Comparison of ENCODE assay signal across 8 cellular contexts in genomic region chr10:132397671-132398565, GRCh38. TPM values are rescaled to one million over a fixed set of nuclear protein-coding genes. Genes with fewer than 3 reads are reported as not detected.
DNase-seq lines count a peak whose midpoint lies in the region; ATAC-seq, FAIRE-seq and TF ChIP-seq lines count a peak whose summit lies in the region.

No MANE protein-coding gene starts in this region.

- H3K27me3 ChIP-seq in CD4-positive, alpha-beta memory T cell (ENCODE audit: insufficient read depth, low read length) = no peaks in the 10 kb centered on the region
- H3K27me3 ChIP-seq in foreskin keratinocyte (no peaks in the 10 kb centered on the region), pancreas (no peaks in the 10 kb centered on the region)

- H3K9me3 Mint-ChIP-seq in CD4-positive, alpha-beta memory T cell = no peaks in the 10 kb centered on the region
- H3K9me3 Mint-ChIP-seq in activated T-helper 17 cell treated with anti-CD3 and anti-CD28 coated beads, Interleukin-2, amount 50 U/mL, for 72 hours = no peaks in the 10 kb centered on the region

- H3K4me3 ChIP-seq in CD4-positive, alpha-beta memory T cell (ENCODE audit: low read length in 2 of 2) = peak overlapping the region; percentile 28 to 69
- peak overlapping the region; percentile 59 to 80 (median 73) for H3K4me3 ChIP-seq in pancreas

- peak overlapping the region; percentile 52 for H3K27ac ChIP-seq in CD4-positive, alpha-beta memory T cell (ENCODE audit: low read depth, low read length)
- peak overlapping the region; percentile 67 for H3K27ac ChIP-seq in foreskin keratinocyte
- peak overlapping the region; percentile 93 to 95 (median 94) for H3K27ac ChIP-seq in pancreas

- peaks cover 0 to 2% of the 10 kb centered on the region in 2 donors for H3K36me3 Mint-ChIP-seq in CD4-positive, alpha-beta memory T cell
- no peaks in the 10 kb centered on the region for H3K36me3 Mint-ChIP-seq in activated T-helper 17 cell treated with anti-CD3 and anti-CD28 coated beads, Interleukin-2, amount 50 U/mL, for 72 hours (ENCODE audit: low read depth)

- no peak for FAIRE-seq in pancreas (lab: Jason Lieb, UNC)

- ATAC-seq in GM21717 (IDR thresholded peaks at IDR 0.05; ENCODE audit: unreplicated experiment) (peak; percentile 44), foreskin keratinocyte (peak; percentile 72), pancreas (peak; percentile 34 to 54 (median 46))
- peak; percentile 55 for ATAC-seq in activated T-helper 17 cell treated with anti-CD3 and anti-CD28 coated beads, Interleukin-2, amount 50 U/mL, for 72 hours (replicated peaks)

- WGBS in pancreas, 2 donors = 4 to 5% methylated on average over 39 to 40 of the region's 40 CpGs

- peak overlapping the region; percentile 76 to 96 (median 90) for H3K27ac Mint-ChIP-seq in CD4-positive, alpha-beta memory T cell
- no peak overlapping the region for H3K27ac Mint-ChIP-seq in activated T-helper 17 cell treated with anti-CD3 and anti-CD28 coated beads, Interleukin-2, amount 50 U/mL, for 72 hours

- H3K27me3 Mint-ChIP-seq in CD4-positive, alpha-beta memory T cell = no peaks in the 10 kb centered on the region
- no peaks in the 10 kb centered on the region for H3K27me3 Mint-ChIP-seq in activated T-helper 17 cell treated with anti-CD3 and anti-CD28 coated beads, Interleukin-2, amount 50 U/mL, for 72 hours

- peaks cover 6 to 30% (median 12%) of the 10 kb centered on the region in 4 donors for H3K4me1 Mint-ChIP-seq in CD4-positive, alpha-beta memory T cell
- H3K4me1 Mint-ChIP-seq in activated T-helper 17 cell treated with anti-CD3 and anti-CD28 coated beads, Interleukin-2, amount 50 U/mL, for 72 hours = no peaks in the 10 kb centered on the region

- H3K4me1 ChIP-seq in CD4-positive, alpha-beta memory T cell (ENCODE audit: insufficient read depth, low read length) = peaks cover 26% of the 10 kb centered on the region
- H3K4me1 ChIP-seq in foreskin keratinocyte = peaks cover 3% of the 10 kb centered on the region
- H3K4me1 ChIP-seq in pancreas = peaks cover 26 to 38% (median 31%) of the 10 kb centered on the region in 3 donors

- peak; percentile 20 to 66 (median 25) for DNase-seq in CD4-positive, alpha-beta memory T cell
- DNase-seq in NCI-H146 (lab: John Stamatoyannopoulos, UW) (peak; percentile 77), foreskin keratinocyte (peak; percentile 34 to 65), pancreas (peak; percentile 66 to 89 (median 76)), OCI-M2 (lab: John Stamatoyannopoulos, UW; ENCODE audit: unreplicated experiment) (no peak), SHP77 (lab: John Stamatoyannopoulos, UW) (no peak)

- intact Hi-C loops in CD4-positive, alpha-beta memory T cell (cut with micrococcal nuclease) = loop anchor here (1.0 kb wide), 1 partner anchor 139 kb away; the partner anchor contains the start of gene INPP5A
- intact Hi-C loops in pancreas (cut with DNase I) = no loop called here

- H3K36me3 ChIP-seq in CD4-positive, alpha-beta memory T cell (ENCODE audit: insufficient read depth, low read length) = no peaks in the 10 kb centered on the region
- no peaks in the 10 kb centered on the region for H3K36me3 ChIP-seq in pancreas

- CTCF ChIA-PET in CD4-positive, alpha-beta memory T cell (lab: Charles Lee; ENCODE audit: partially characterized antibody) = interaction anchor here (0.6 to 1.4 kb wide), 6 partner anchors 10 to 54 kb away, joined by 3 to 7 read pairs (median 3); no protein-coding TSS in a partner anchor

- peak overlapping the region; percentile 89 to 94 (median 91) for H3K4me3 Mint-ChIP-seq in CD4-positive, alpha-beta memory T cell
- peak overlapping the region; percentile 69 for H3K4me3 Mint-ChIP-seq in activated T-helper 17 cell treated with anti-CD3 and anti-CD28 coated beads, Interleukin-2, amount 50 U/mL, for 72 hours

- no peaks in the 10 kb centered on the region for H3K9me3 ChIP-seq in CD4-positive, alpha-beta memory T cell (ENCODE audit: control insufficient read depth in 1 of 2, low read length in 2 of 2)
- no peaks in the 10 kb centered on the region for H3K9me3 ChIP-seq in pancreas

- POLR2A ChIA-PET in CD4-positive, alpha-beta memory T cell (lab: Charles Lee; ENCODE audit: partially characterized antibody) = interaction anchor here (0.6 to 2.8 kb wide), 4 partner anchors 10 to 54 kb away, joined by 3 to 41 read pairs (median 4); no protein-coding TSS in a partner anchor

- no peak for TF ChIP-seq CTCF in foreskin keratinocyte (conservative IDR thresholded peaks at IDR 0.05)
- no peak for TF ChIP-seq CTCF in pancreas (IDR thresholded peaks at IDR 0.05)

RNA-seq across cellular contexts. Expression of gene PWWP2B, which starts 0.9 kb away (rescaled TPM):
- total RNA-seq in CD4-positive, alpha-beta memory T cell = 1 to 10 TPM; 9.4 to 9.9 TPM
- 1 to 10 TPM in 1 of 2 donors, under 1 TPM in 1; 0.92 to 3.2 TPM for polyA plus RNA-seq in CD4-positive, alpha-beta memory T cell
- 1 to 10 TPM; 1.5 to 3.1 TPM for total RNA-seq in activated T-helper 17 cell treated with anti-CD3 and anti-CD28 coated beads, Interleukin-2, amount 50 U/mL, for 72 hours
- 10.5 and 12.5 TPM in 2 replicates for total RNA-seq in foreskin keratinocyte
- 11.0 and 14.0 TPM in 2 replicates for polyA plus RNA-seq in foreskin keratinocyte
- 10 to 100 TPM; 17.8 to 44.1 (median 25.9) TPM for total RNA-seq in pancreas
- polyA plus RNA-seq in pancreas = 10 to 100 TPM; 23.5 to 25.2 TPM

Comparison
In these comparisons a context has a peak if more than half of its experiments do, and no peak if none do; other contexts are left out.
1. DNase-seq: peak in CD4-positive, alpha-beta memory T cell (5 of 5), NCI-H146 (single experiment), foreskin keratinocyte (2 of 2) and pancreas (6 of 6); none in OCI-M2 (single experiment) and SHP77 (0 of 2).
2. Peak in every context shown above with its lines, with median percentiles within 50 percentile points of each other: H3K27ac ChIP-seq and ATAC-seq.